Comparison of ENCODE assay signal across 28 cellular contexts in the genomic region with DNA sequence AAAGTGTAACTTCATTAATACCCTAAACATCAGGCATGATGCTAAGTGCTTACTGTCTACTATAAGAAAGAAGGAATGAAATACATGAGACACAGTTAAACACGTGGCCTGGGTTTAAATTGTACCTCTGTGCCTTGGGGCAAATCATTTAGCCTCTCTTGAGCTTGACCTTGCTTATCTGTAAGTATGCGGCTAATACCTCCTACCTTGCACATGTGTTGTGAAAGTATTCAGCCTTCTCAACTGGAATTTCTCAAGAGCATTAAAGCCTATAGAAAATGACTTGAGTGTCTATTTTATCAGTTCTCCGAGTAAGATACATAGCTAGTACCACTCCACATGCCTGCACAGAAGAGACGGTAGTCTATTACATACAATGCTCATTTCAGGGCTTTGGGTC.
"Had no signal": no experiment of that assay in that cellular context is flagged by ENCODE, and none has a peak within 500 bp of the region (broad histone marks: within the 10 kb centered on the region; RNA-seq: fewer than 3 reads in every experiment).

No MANE protein-coding gene starts in this region.

- ATAC-seq: effector memory CD8-positive, alpha-beta T cell; esophagus mucosa; foreskin keratinocyte; gastrocnemius medialis; gastroesophageal sphincter; heart left ventricle; heart right ventricle had no signal

- H3K79me2 ChIP-seq: hepatocyte had no signal

- H3K27me3 ChIP-seq: colonic mucosa, dorsolateral prefrontal cortex, esophagus muscularis mucosa, esophagus squamous epithelium, foreskin keratinocyte, gastrocnemius medialis, gastroesophageal sphincter, heart left ventricle, heart right ventricle, hepatocyte had no signal

- FAIRE-seq: endometrium, endothelial cell of umbilical vein, frontal cortex had no signal

- H3K4me2 ChIP-seq: hepatocyte had no signal

- H3K27ac ChIP-seq: colonic mucosa, coronary artery, dorsolateral prefrontal cortex, epithelial cell of prostate, esophagus muscularis mucosa, esophagus squamous epithelium, foreskin keratinocyte, gastrocnemius medialis, gastroesophageal sphincter, heart left ventricle, heart right ventricle, hepatocyte had no signal

- H3K9me3 ChIP-seq: colonic mucosa, esophagus muscularis mucosa, esophagus squamous epithelium, gastrocnemius medialis, gastroesophageal sphincter, heart left ventricle, heart right ventricle had no signal

- H2AFZ ChIP-seq: hepatocyte had no signal

- H3K36me3 ChIP-seq: colonic mucosa had no signal

- H3K4me3 ChIP-seq: colonic mucosa, coronary artery, dorsolateral prefrontal cortex, esophagus muscularis mucosa, esophagus squamous epithelium, gastrocnemius medialis, gastroesophageal sphincter, heart left ventricle, heart right ventricle, hepatocyte had no signal

- DNase-seq: colonic mucosa; cortex of kidney; dermis blood vessel endothelial cell; dorsolateral prefrontal cortex; effector CD4-positive, alpha-beta T cell; effector CD8-positive, alpha-beta T cell; effector memory CD4-positive, alpha-beta T cell; effector memory CD8-positive, alpha-beta T cell; endodermal cell; erythroblast; esophagus squamous epithelium; foreskin fibroblast; foreskin keratinocyte; foreskin melanocyte; gastrocnemius medialis; glutamatergic neuron; head of caudate nucleus; heart left ventricle; heart right ventricle had no signal

- H3K4me1 ChIP-seq: colonic mucosa, esophagus muscularis mucosa, esophagus squamous epithelium, gastrocnemius medialis, gastroesophageal sphincter, heart left ventricle, heart right ventricle had no signal
